ENCODE assay signal across 24 cellular contexts in the genomic region with DNA sequence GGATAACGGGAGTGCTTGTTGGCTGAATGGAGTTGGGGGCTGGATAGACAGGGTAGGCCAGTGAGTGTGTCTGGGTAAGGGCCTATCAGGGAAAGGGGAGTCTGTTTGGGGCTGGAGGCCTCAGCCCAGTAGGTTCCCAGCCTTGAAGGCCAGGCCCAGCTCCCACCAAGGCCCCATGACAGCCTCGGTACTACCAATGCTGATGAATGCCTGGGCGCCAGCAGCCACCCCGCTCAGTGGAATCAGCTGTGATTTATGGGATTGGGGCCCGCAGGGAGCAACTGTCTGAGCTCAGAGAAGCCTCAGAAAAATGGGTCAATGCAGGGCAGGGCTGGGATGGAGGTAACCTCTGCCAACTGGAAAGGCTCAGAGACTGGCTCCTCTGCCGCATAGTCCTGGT. TPM values are rescaled to one million over a fixed set of nuclear protein-coding genes. Genes with fewer than 3 reads are reported as not detected.
DNase-seq lines count a peak whose midpoint lies in the region; FAIRE-seq and TF ChIP-seq lines count a peak whose summit lies in the region.
"Had no signal": no experiment of that assay in that cellular context is flagged by ENCODE, and none has a peak within 500 bp of the region (broad histone marks: within the 10 kb centered on the region; RNA-seq: fewer than 3 reads in every experiment).

No MANE protein-coding gene starts in this region.

- CTCF ChIA-PET in SK-N-SH (lab: Yijun Ruan, JAX) = interaction anchor here (1.1 to 1.5 kb wide), 2 partner anchors 8 to 140 kb away, joined by 4 to 6 read pairs; no protein-coding TSS in a partner anchor

- DNase-seq in NCI-H82 (lab: John Stamatoyannopoulos, UW) (peak; percentile 21), NCI-H82 treated with DMSO at 0.1 percent for 48 hours (lab: John Stamatoyannopoulos, UW; ENCODE audit: unreplicated experiment) (no peak), kidney (peak; percentile 32), osteoblast (ENCODE audit: insufficient read length, low spot score, missing footprints) (peak; percentile 84), SK-N-SH (no peak)
- no peak for DNase-seq in activated effector memory CD4-positive, alpha-beta T cell treated with anti-CD3 and anti-CD28 coated beads, Interleukin-2, amount 50 U/mL, for 16 hours
- DNase-seq: AML-193; CD4-positive, CD25-positive, alpha-beta regulatory T cell; CD8-positive, alpha-beta memory T cell; COR-L47; DMS 273 treated with DMSO at 0.1 percent for 48 hours; DMS153; DMS53; DMS79; DND-41; EL; GDM1 had no signal

- no peak overlapping the region for H3K4me3 ChIP-seq in kidney (ENCODE audit: low read length in 2 of 2)
- H3K4me3 ChIP-seq in osteoblast (ENCODE audit: insufficient read depth, low read length) = no peak overlapping the region
- H3K4me3 ChIP-seq in SK-N-SH (ENCODE audit: low read depth in 2 of 2, low read length in 1 of 2) = no peak overlapping the region
- H3K4me3 ChIP-seq: A549; BLaER1 treated with 17β-estradiol and CSF1 and Interleukin-3, amounts not matched to agents 10 nM and 100 nM; GM12878 had no signal

- no peaks in the 10 kb centered on the region for H4K20me1 ChIP-seq in osteoblast (ENCODE audit: insufficient read depth, low read length)
- no peaks in the 10 kb centered on the region for H4K20me1 ChIP-seq in SK-N-SH (ENCODE audit: insufficient read depth)

- H3K9me3 ChIP-seq in kidney (ENCODE audit: control insufficient read depth in 1 of 2, low read length in 2 of 2) = no peaks in the 10 kb centered on the region
- no peaks in the 10 kb centered on the region for H3K9me3 ChIP-seq in osteoblast (ENCODE audit: low read depth, low read length)
- no peaks in the 10 kb centered on the region for H3K9me3 ChIP-seq in SK-N-SH
- H3K9me3 ChIP-seq: A549; BLaER1 treated with 17β-estradiol and CSF1 and Interleukin-3, amounts not matched to agents 10 nM and 100 nM had no signal

- no peak for TF ChIP-seq RAD21 in SK-N-SH (IDR thresholded peaks at IDR 0.05; ENCODE audit: low read length)

- no peaks in the 10 kb centered on the region for H3K9me2 ChIP-seq in SK-N-SH

- H2AFZ ChIP-seq in osteoblast (ENCODE audit: low read length) = no peak overlapping the region
- H2AFZ ChIP-seq in SK-N-SH (ENCODE audit: low read depth) = no peak overlapping the region

- H3K4me1 ChIP-seq in kidney (ENCODE audit: control insufficient read depth in 1 of 2, insufficient read depth in 1 of 2, low read depth in 1 of 2, low read length in 2 of 2) (no peaks in the 10 kb centered on the region), osteoblast (ENCODE audit: insufficient read depth, low read length) (no peaks in the 10 kb centered on the region), SK-N-SH (ENCODE audit: control insufficient read depth in 1 of 2, insufficient read depth in 2 of 2, low read depth in 1 of 2, low read length in 1 of 2) (peaks cover 0 to 4% of the 10 kb centered on the region in 2 experiments; a peak in 1 of 4 replicates)
- H3K4me1 ChIP-seq: A549 had no signal

- H3K27ac ChIP-seq in kidney (ENCODE audit: low read depth in 2 of 2, low read length in 2 of 2) (no peak overlapping the region), osteoblast (ENCODE audit: low read depth, low read length) (no peak overlapping the region), SK-N-SH (ENCODE audit: low read depth in 2 of 2, low read length in 1 of 2) (no peak overlapping the region)
- H3K27ac ChIP-seq: 22Rv1; A549; BLaER1 treated with 17β-estradiol and CSF1 and Interleukin-3, amounts not matched to agents 10 nM and 100 nM; C4-2B had no signal

- no peak overlapping the region for H3K9ac ChIP-seq in kidney (ENCODE audit: low read length in 2 of 2)
- no peak overlapping the region for H3K9ac ChIP-seq in SK-N-SH
- H3K9ac ChIP-seq: BLaER1 treated with 17β-estradiol and CSF1 and Interleukin-3, amounts not matched to agents 10 nM and 100 nM had no signal

- H3K79me2 ChIP-seq in osteoblast (ENCODE audit: insufficient read depth, low read length) (no peaks in the 10 kb centered on the region), SK-N-SH (ENCODE audit: insufficient read depth) (no peaks in the 10 kb centered on the region)

- no peak for FAIRE-seq in kidney (lab: Jason Lieb, UNC)
- FAIRE-seq: A549, GM12878, GM12892, GM19239 had no signal

- WGBS in SK-N-SH (ENCODE audit: low lambda C conversion rate) = 64% methylated on average over 5 of the region's 6 CpGs

- peaks cover 3% of the 10 kb centered on the region for H3K27me3 ChIP-seq in osteoblast (ENCODE audit: insufficient read depth, low read length)
- H3K27me3 ChIP-seq in SK-N-SH (ENCODE audit: insufficient read depth) = no peaks in the 10 kb centered on the region
- H3K27me3 ChIP-seq: BLaER1 treated with 17β-estradiol and CSF1 and Interleukin-3, amounts not matched to agents 10 nM and 100 nM had no signal

- TF ChIP-seq CTCF in kidney (IDR thresholded peaks at IDR 0.05; ENCODE audit: borderline replicate concordance, extremely low read depth, insufficient read depth) = no peak
- TF ChIP-seq CTCF in osteoblast (IDR thresholded peaks at IDR 0.05; ENCODE audit: extremely low read depth, low read depth, low read length) = no peak
- no peak for TF ChIP-seq CTCF in SK-N-SH (IDR thresholded peaks at IDR 0.05)

- H3K36me3 ChIP-seq in kidney (ENCODE audit: control insufficient read depth in 1 of 2, insufficient read depth in 2 of 2, low read length in 2 of 2) (no peaks in the 10 kb centered on the region), osteoblast (ENCODE audit: insufficient read depth, low read length) (no peaks in the 10 kb centered on the region), SK-N-SH (replicated peaks in 1 of 2; ENCODE audit: control insufficient read depth in 1 of 2, insufficient read depth in 2 of 2, low read length in 1 of 2) (no peaks in the 10 kb centered on the region)
- H3K36me3 ChIP-seq: BLaER1 treated with 17β-estradiol and CSF1 and Interleukin-3, amounts not matched to agents 10 nM and 100 nM had no signal

- POLR2A ChIA-PET in SK-N-SH (lab: Yijun Ruan, JAX) = no interaction called here

- intact Hi-C loops in kidney (cut with DNase I) = no loop called here

- H3K4me2 ChIP-seq in osteoblast (ENCODE audit: insufficient read depth, low read length) = no peak overlapping the region
- H3K4me2 ChIP-seq in SK-N-SH = no peak overlapping the region
- H3K4me2 ChIP-seq: A549; BLaER1 treated with 17β-estradiol and CSF1 and Interleukin-3, amounts not matched to agents 10 nM and 100 nM had no signal

- no peak for TF ChIP-seq EP300 in SK-N-SH (IDR thresholded peaks at IDR 0.05; ENCODE audit: borderline replicate concordance in 1 of 2, low read depth in 1 of 2, low read length in 1 of 2)

- no peaks in the 10 kb centered on the region for H3F3A ChIP-seq in SK-N-SH (replicated peaks; ENCODE audit: insufficient read depth)

TF ChIP-seq in SK-N-SH, 30 proteins besides CTCF, POLR2A, EP300 and RAD21:
- TF ChIP-seq USF2 (IDR thresholded peaks at IDR 0.05; ENCODE audit: borderline replicate concordance, low read depth, low read length) = no peak
- TF ChIP-seq, protein P1, sequence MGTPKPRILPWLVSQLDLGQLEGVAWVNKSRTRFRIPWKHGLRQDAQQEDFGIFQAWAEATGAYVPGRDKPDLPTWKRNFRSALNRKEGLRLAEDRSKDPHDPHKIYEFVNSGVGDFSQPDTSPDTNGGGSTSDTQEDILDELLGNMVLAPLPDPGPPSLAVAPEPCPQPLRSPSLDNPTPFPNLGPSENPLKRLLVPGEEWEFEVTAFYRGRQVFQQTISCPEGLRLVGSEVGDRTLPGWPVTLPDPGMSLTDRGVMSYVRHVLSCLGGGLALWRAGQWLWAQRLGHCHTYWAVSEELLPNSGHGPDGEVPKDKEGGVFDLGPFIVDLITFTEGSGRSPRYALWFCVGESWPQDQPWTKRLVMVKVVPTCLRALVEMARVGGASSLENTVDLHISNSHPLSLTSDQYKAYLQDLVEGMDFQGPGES (IDR thresholded peaks at IDR 0.05; ENCODE audit: low read depth, low read length) = no peak
- TF ChIP-seq TEAD4 (IDR thresholded peaks at IDR 0.05; ENCODE audit: borderline replicate concordance, insufficient read depth) = no peak
- no peak for TF ChIP-seq GABPA (IDR thresholded peaks at IDR 0.05; ENCODE audit: low read depth)
- no peak for TF ChIP-seq ELF1 (IDR thresholded peaks at IDR 0.05)
- TF ChIP-seq FOXM1 (IDR thresholded peaks at IDR 0.05; ENCODE audit: low read depth) = no peak
- TF ChIP-seq USF1 (IDR thresholded peaks at IDR 0.05; ENCODE audit: borderline replicate concordance, low read depth) = no peak
- no peak for TF ChIP-seq FOSL2 (IDR thresholded peaks at IDR 0.05; ENCODE audit: borderline replicate concordance, low read depth)
- no peak for TF ChIP-seq RXRA (IDR thresholded peaks at IDR 0.05; ENCODE audit: borderline replicate concordance, low read depth)
- no peak for TF ChIP-seq TAF1 (IDR thresholded peaks at IDR 0.05; ENCODE audit: borderline replicate concordance, low read depth, low read length)
- no peak for TF ChIP-seq YY1 (IDR thresholded peaks at IDR 0.05; ENCODE audit: low read depth)

RNA-seq across cellular contexts. Expression of gene DLGAP4, which starts 36.2 kb away (rescaled TPM):
- total RNA-seq in kidney = 62.4 TPM
- polyA plus RNA-seq in kidney (ENCODE audit: insufficient read depth, low read depth, low replicate concordance) = 19.6 TPM
- 17.4 and 18.1 TPM in 2 replicates for total RNA-seq in osteoblast
- 12.7 and 31.2 TPM in 2 replicates for polyA plus RNA-seq in SK-N-SH (2012; rRNA removed)
- 16.5 and 24.1 TPM in 2 replicates for polyA plus RNA-seq in SK-N-SH (2012; cell fraction: cytosol; rRNA removed)
- 65.0 and 82.1 TPM in 2 replicates for polyA plus RNA-seq in SK-N-SH (2012; cell fraction: nucleus; rRNA removed)

Comparison
In these comparisons a context has a peak if more than half of its experiments do, and no peak if none do; other contexts are left out.
1. DNase-seq: peak in NCI-H82 (single experiment), kidney (single experiment) and osteoblast (single experiment); none in NCI-H82 treated with DMSO at 0.1 percent for 48 hours (single experiment), SK-N-SH (single experiment) and activated effector memory CD4-positive, alpha-beta T cell treated with anti-CD3 and anti-CD28 coated beads, Interleukin-2, amount 50 U/mL, for 16 hours (single experiment).